ENCODE assay signal across 2 cellular contexts in genomic region chr6:142482973-142483372, GRCh38.
TF ChIP-seq lines count a peak whose summit lies in the region.

No MANE protein-coding gene starts in this region.

TF ChIP-seq in A549, 52 proteins besides CTCF, POLR2A, EP300 and RAD21:
- TF ChIP-seq PHF8 (IDR thresholded peaks at IDR 0.05; ENCODE audit: borderline replicate concordance, low read depth) (no peak), NFE2L2 (conservative IDR thresholded peaks at IDR 0.05; ENCODE audit: low read length) (no peak), MAFK (IDR thresholded peaks at IDR 0.05; ENCODE audit: partially characterized antibody) (no peak), RCOR1 (IDR thresholded peaks at IDR 0.05; ENCODE audit: low read depth, low read length) (no peak), BHLHE40 (IDR thresholded peaks at IDR 0.05; ENCODE audit: low read depth, low read length) (no peak), ELK1 (IDR thresholded peaks at IDR 0.05; ENCODE audit: low read depth, low read length) (no peak), KDM5A (IDR thresholded peaks at IDR 0.05) (no peak), CEBPB (IDR thresholded peaks at IDR 0.05) (peak; percentile 46 to 57; a peak in 3 of 4 replicates)

TF ChIP-seq in IMR-90, 13 proteins besides CTCF, POLR2A, EP300 and RAD21:
- TF ChIP-seq MXI1 (IDR thresholded peaks at IDR 0.05; ENCODE audit: borderline replicate concordance, low read depth, low read length) (no peak), RFX5 (IDR thresholded peaks at IDR 0.05; ENCODE audit: low read depth, low read length) (no peak), CEBPB (IDR thresholded peaks at IDR 0.05; ENCODE audit: low read depth, low read length) (peak; percentile 83)
